Comparison of ENCODE assay signal across 34 cellular contexts in genomic region chr2:228261546-228261945, GRCh38.
"Had no signal": no experiment of that assay in that cellular context is flagged by ENCODE, and none has a peak within 500 bp of the region (broad histone marks: within the 10 kb centered on the region; RNA-seq: fewer than 3 reads in every experiment).

No MANE protein-coding gene starts in this region.

- H3K4me3 ChIP-seq: MG63 had no signal

- H3K9me3 ChIP-seq: MG63 had no signal

- H3K9ac ChIP-seq: KMS-11 had no signal

- H3K4me2 ChIP-seq: KMS-11 had no signal

- H3K27ac ChIP-seq: KMS-11 had no signal

- H3K27me3 ChIP-seq: MG63 had no signal

- DNase-seq: Karpas-422, Kasumi-1, MG63, MM.1S, MV-4-11, NCI-H1048, NCI-H1092, NCI-H1092 treated with DMSO at 0.1 percent for 48 hours, NCI-H1105, NCI-H1105 treated with DMSO at 0.1 percent for 48 hours, NCI-H1417, NCI-H1417 treated with DMSO at 0.1 percent for 48 hours, NCI-H1436, NCI-H1436 treated with DMSO at 0.1 percent for 48 hours, NCI-H146, NCI-H1694, NCI-H1694 treated with DMSO at 0.1 percent for 48 hours, NCI-H187, NCI-H187 treated with DMSO at 0.1 percent for 48 hours, NCI-H1930, NCI-H2029, NCI-H2029 treated with DMSO at 0.1 percent for 48 hours, NCI-H2081, NCI-H2081 treated with DMSO at 0.1 percent for 48 hours, NCI-H2107, NCI-H2171, NCI-H2171 treated with DMSO at 0.1 percent for 48 hours, NCI-H2227 treated with DMSO at 0.1 percent for 48 hours, NCI-H226, NCI-H345, NCI-H446, NCI-H446 treated with DMSO at 0.1 percent for 48 hours, NCI-H510A had no signal

- H3K36me3 ChIP-seq: MG63 had no signal
